ENCODE assay signal across 1 cellular context in the genomic region with DNA sequence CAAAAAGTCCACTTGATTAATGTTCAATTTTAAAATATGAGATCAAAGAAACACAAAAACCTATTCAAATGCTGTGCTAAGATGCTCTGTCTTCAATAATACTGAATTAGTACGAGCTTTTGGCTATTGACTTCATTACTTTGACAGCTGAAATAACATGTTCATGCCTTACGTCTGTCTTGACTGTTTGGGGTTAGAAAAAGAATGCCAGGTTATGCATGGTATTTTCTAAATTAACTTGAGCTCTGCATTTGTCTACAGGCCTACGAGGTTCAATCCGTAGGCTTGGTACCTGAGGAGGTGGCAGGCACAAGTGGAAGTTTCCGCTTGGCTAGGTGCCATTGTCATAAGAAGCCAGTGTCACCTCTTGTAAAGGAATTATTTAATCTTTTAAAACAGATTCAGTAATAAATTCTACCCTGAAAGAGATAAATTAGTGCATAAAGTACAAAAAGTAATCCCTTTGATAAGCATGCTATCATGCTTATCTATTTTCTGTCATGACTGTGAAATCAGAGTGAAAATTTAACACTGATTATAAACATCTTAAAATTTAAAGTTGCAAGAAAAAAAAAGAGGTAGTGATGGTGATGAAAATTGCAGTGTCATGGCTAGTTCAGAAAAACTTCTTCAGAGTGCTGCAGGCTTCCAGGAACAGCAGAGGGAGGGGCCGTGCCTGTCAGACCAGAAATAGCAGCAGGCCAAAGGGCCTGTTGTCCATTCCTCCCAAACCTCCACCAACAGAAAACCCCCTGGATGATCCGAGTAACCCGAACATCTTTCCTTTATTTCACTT.
TF ChIP-seq lines count a peak whose summit lies in the region.

No MANE protein-coding gene starts in this region.

TF ChIP-seq in K562, 482 proteins besides CTCF, POLR2A, EP300 and RAD21 (continued from another document and continues in another):
- TF ChIP-seq, protein P1, sequence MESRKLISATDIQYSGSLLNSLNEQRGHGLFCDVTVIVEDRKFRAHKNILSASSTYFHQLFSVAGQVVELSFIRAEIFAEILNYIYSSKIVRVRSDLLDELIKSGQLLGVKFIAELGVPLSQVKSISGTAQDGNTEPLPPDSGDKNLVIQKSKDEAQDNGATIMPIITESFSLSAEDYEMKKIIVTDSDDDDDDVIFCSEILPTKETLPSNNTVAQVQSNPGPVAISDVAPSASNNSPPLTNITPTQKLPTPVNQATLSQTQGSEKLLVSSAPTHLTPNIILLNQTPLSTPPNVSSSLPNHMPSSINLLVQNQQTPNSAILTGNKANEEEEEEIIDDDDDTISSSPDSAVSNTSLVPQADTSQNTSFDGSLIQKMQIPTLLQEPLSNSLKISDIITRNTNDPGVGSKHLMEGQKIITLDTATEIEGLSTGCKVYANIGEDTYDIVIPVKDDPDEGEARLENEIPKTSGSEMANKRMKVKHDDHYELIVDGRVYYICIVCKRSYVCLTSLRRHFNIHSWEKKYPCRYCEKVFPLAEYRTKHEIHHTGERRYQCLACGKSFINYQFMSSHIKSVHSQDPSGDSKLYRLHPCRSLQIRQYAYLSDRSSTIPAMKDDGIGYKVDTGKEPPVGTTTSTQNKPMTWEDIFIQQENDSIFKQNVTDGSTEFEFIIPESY (CRISPR knock-in tag; IDR thresholded peaks at IDR 0.05): no peak
- no peak for TF ChIP-seq CHCHD3 (CRISPR knock-in tag; IDR thresholded peaks at IDR 0.05)
- no peak for TF ChIP-seq BCOR (IDR thresholded peaks at IDR 0.05)
- peak; percentile 22; the same call in 1 of the 2 replicates for TF ChIP-seq ELF1 (tag; IDR thresholded peaks at IDR 0.05)
- no peak for TF ChIP-seq POLR2B (IDR thresholded peaks at IDR 0.05; ENCODE audit: low read depth, partially characterized antibody)
- TF ChIP-seq JUNB (CRISPR knock-in tag; conservative IDR thresholded peaks at IDR 0.05): no peak
- peak; percentile 46; the same call in 1 of the 2 replicates for TF ChIP-seq JUND (IDR thresholded peaks at IDR 0.05; ENCODE audit: borderline replicate concordance, low read depth, low read length)
- no peak; the same call in 2 of the 3 replicates for TF ChIP-seq JUND (tag; IDR thresholded peaks at IDR 0.05; ENCODE audit: borderline replicate concordance, low read depth, low read length)
- TF ChIP-seq XRCC3 (IDR thresholded peaks at IDR 0.05): no peak
- no peak for TF ChIP-seq NR3C1 (CRISPR knock-in tag; IDR thresholded peaks at IDR 0.05)
- TF ChIP-seq HNRNPLL (IDR thresholded peaks at IDR 0.05; ENCODE audit: low read depth, low read length, poor library complexity, severe bottlenecking): no peak
- TF ChIP-seq, protein P2, sequence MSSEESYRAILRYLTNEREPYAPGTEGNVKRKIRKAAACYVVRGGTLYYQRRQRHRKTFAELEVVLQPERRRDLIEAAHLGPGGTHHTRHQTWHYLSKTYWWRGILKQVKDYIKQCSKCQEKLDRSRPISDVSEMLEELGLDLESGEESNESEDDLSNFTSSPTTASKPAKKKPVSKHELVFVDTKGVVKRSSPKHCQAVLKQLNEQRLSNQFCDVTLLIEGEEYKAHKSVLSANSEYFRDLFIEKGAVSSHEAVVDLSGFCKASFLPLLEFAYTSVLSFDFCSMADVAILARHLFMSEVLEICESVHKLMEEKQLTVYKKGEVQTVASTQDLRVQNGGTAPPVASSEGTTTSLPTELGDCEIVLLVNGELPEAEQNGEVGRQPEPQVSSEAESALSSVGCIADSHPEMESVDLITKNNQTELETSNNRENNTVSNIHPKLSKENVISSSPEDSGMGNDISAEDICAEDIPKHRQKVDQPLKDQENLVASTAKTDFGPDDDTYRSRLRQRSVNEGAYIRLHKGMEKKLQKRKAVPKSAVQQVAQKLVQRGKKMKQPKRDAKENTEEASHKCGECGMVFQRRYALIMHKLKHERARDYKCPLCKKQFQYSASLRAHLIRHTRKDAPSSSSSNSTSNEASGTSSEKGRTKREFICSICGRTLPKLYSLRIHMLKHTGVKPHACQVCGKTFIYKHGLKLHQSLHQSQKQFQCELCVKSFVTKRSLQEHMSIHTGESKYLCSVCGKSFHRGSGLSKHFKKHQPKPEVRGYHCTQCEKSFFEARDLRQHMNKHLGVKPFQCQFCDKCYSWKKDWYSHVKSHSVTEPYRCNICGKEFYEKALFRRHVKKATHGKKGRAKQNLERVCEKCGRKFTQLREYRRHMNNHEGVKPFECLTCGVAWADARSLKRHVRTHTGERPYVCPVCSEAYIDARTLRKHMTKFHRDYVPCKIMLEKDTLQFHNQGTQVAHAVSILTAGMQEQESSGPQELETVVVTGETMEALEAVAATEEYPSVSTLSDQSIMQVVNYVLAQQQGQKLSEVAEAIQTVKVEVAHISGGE (CRISPR knock-in tag; IDR thresholded peaks at IDR 0.05): no peak
- no peak for TF ChIP-seq RBM17 (IDR thresholded peaks at IDR 0.05; ENCODE audit: borderline replicate concordance, low read depth, low read length)
- no peak for TF ChIP-seq CTBP1 (IDR thresholded peaks at IDR 0.05; ENCODE audit: borderline replicate concordance)
- no peak for TF ChIP-seq NRF1 (conservative IDR thresholded peaks at IDR 0.05 in 1 of 2, IDR thresholded peaks at IDR 0.05 in 1 of 2)
- TF ChIP-seq, protein P3, sequence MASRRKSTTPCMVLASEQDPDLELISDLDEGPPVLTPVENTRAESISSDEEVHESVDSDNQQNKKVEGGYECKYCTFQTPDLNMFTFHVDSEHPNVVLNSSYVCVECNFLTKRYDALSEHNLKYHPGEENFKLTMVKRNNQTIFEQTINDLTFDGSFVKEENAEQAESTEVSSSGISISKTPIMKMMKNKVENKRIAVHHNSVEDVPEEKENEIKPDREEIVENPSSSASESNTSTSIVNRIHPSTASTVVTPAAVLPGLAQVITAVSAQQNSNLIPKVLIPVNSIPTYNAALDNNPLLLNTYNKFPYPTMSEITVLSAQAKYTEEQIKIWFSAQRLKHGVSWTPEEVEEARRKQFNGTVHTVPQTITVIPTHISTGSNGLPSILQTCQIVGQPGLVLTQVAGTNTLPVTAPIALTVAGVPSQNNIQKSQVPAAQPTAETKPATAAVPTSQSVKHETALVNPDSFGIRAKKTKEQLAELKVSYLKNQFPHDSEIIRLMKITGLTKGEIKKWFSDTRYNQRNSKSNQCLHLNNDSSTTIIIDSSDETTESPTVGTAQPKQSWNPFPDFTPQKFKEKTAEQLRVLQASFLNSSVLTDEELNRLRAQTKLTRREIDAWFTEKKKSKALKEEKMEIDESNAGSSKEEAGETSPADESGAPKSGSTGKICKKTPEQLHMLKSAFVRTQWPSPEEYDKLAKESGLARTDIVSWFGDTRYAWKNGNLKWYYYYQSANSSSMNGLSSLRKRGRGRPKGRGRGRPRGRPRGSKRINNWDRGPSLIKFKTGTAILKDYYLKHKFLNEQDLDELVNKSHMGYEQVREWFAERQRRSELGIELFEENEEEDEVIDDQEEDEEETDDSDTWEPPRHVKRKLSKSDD (conservative IDR thresholded peaks at IDR 0.05; ENCODE audit: low read length): no peak
- no peak for TF ChIP-seq TCF7 (IDR thresholded peaks at IDR 0.05; ENCODE audit: borderline replicate concordance)
- TF ChIP-seq YY1 (IDR thresholded peaks at IDR 0.05; ENCODE audit: borderline replicate concordance in 1 of 3, control insufficient read depth in 1 of 3, extremely low read depth in 1 of 3, insufficient read depth in 3 of 3, insufficient read length in 1 of 3, insufficient replicate concordance in 2 of 3, low read depth in 1 of 3, low read length in 2 of 3): no peak
- TF ChIP-seq ZNF696 (CRISPR knock-in tag; conservative IDR thresholded peaks at IDR 0.05): no peak
- TF ChIP-seq HDAC3 (IDR thresholded peaks at IDR 0.05; ENCODE audit: borderline replicate concordance, partially characterized antibody): no peak
- TF ChIP-seq ZNF263 (CRISPR knock-in tag; IDR thresholded peaks at IDR 0.05; ENCODE audit: borderline replicate concordance): no peak
- no peak for TF ChIP-seq ESRRA (IDR thresholded peaks at IDR 0.05; ENCODE audit: borderline replicate concordance, low read depth)
- no peak for TF ChIP-seq ZNF551 (CRISPR knock-in tag; IDR thresholded peaks at IDR 0.05)
- no peak for TF ChIP-seq ETV1 (tag; conservative IDR thresholded peaks at IDR 0.05; ENCODE audit: low read depth)
- no peak for TF ChIP-seq ZNF778 (CRISPR knock-in tag; IDR thresholded peaks at IDR 0.05)
- no peak for TF ChIP-seq HDAC1 (IDR thresholded peaks at IDR 0.05)
- TF ChIP-seq, protein P4, sequence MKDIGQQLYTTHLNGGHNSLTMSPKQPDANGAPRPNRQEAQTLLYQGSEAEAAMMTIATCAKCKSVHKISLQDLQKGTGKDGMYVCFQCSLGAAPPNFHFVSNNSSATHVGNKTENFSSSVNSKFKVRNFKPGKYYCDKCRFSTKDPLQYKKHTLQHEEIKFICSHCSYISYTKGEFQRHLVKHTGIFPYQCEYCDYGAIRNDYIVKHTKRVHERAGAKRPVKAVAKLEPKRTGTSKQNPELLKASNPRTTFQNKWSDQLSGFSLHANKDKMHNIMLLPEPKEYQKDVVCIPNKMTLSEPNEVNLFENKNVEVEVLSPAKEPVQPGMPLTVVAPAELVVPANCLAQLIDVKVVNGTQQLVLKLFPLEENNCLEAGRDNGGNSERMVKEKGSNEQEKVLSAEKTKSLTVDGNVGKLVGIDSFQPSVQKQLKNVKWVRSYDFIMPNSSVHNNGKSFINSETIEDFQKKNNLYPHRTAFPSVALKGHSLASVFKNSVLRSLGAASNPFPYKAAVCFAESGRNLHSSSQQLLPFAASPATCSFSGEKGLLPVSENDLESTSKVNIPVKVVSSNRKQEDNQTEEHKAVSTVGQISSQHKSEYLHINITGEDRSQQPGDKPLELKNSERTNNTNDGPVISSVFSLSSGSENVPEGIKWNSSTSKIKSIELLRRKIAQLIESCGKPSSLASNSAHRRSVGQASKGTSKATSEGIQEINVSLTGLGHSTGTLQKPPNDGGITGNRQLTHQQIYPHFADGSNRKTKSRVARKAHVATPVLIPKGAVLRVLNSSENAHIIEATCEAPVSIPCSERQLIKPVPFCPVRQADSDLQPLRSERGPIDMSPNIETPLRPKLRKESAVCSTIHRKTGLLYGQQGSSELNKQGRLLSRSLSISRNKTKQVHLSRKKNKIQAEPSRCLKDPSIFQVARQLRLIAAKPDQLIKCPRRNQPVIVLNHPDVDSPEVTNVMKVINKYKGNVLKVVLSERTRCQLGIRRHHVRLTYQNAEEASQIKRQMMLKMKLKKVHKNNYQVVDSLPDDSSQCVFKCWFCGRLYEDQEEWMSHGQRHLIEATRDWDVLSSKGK (CRISPR knock-in tag; IDR thresholded peaks at IDR 0.05): no peak
- TF ChIP-seq SNRNP70 (optimal IDR thresholded peaks at IDR 0.05; ENCODE audit: low read depth, low read length): no peak
- TF ChIP-seq HMGN3 (IDR thresholded peaks at IDR 0.05; ENCODE audit: borderline replicate concordance, extremely low read depth, insufficient read length, low read depth, low read length): no peak
- no peak for TF ChIP-seq ZNF347 (CRISPR knock-in tag; IDR thresholded peaks at IDR 0.05; ENCODE audit: low read depth)
- TF ChIP-seq NFYB (IDR thresholded peaks at IDR 0.05; ENCODE audit: extremely low read depth, insufficient read length): no peak
- no peak for TF ChIP-seq NR2F6 (CRISPR knock-in tag; IDR thresholded peaks at IDR 0.05)
- TF ChIP-seq NELFE (IDR thresholded peaks at IDR 0.05; ENCODE audit: insufficient read depth, insufficient read length): no peak
- TF ChIP-seq SRSF9 (IDR thresholded peaks at IDR 0.05; ENCODE audit: borderline replicate concordance, low read depth, low read length): no peak
- no peak for TF ChIP-seq KHSRP (IDR thresholded peaks at IDR 0.05)
- no peak for TF ChIP-seq ZNF274 (IDR thresholded peaks at IDR 0.05; ENCODE audit: borderline replicate concordance, low read depth, low read length)
- TF ChIP-seq ZNF133 (CRISPR knock-in tag; IDR thresholded peaks at IDR 0.05): no peak
- TF ChIP-seq PURB (CRISPR knock-in tag; IDR thresholded peaks at IDR 0.05; ENCODE audit: low read depth): no peak
- TF ChIP-seq ZNF41 (CRISPR knock-in tag; conservative IDR thresholded peaks at IDR 0.05): no peak
- no peak for TF ChIP-seq RBM15 (IDR thresholded peaks at IDR 0.05; ENCODE audit: insufficient read depth, low read length)
- TF ChIP-seq TEAD4 (IDR thresholded peaks at IDR 0.05; ENCODE audit: low read length): peak; percentile 6; the same call in 1 of the 2 replicates
- TF ChIP-seq TEAD4 (CRISPR knock-in tag; IDR thresholded peaks at IDR 0.05; ENCODE audit: borderline replicate concordance): no peak
- no peak for TF ChIP-seq ZNF77 (CRISPR knock-in tag; IDR thresholded peaks at IDR 0.05)
- TF ChIP-seq, protein P5, sequence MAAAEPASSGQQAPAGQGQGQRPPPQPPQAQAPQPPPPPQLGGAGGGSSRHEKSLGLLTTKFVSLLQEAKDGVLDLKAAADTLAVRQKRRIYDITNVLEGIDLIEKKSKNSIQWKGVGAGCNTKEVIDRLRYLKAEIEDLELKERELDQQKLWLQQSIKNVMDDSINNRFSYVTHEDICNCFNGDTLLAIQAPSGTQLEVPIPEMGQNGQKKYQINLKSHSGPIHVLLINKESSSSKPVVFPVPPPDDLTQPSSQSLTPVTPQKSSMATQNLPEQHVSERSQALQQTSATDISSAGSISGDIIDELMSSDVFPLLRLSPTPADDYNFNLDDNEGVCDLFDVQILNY (CRISPR knock-in tag; IDR thresholded peaks at IDR 0.05): no peak
- TF ChIP-seq SIRT6 (IDR thresholded peaks at IDR 0.05; ENCODE audit: low read depth, low read length): no peak
- TF ChIP-seq, protein P6, sequence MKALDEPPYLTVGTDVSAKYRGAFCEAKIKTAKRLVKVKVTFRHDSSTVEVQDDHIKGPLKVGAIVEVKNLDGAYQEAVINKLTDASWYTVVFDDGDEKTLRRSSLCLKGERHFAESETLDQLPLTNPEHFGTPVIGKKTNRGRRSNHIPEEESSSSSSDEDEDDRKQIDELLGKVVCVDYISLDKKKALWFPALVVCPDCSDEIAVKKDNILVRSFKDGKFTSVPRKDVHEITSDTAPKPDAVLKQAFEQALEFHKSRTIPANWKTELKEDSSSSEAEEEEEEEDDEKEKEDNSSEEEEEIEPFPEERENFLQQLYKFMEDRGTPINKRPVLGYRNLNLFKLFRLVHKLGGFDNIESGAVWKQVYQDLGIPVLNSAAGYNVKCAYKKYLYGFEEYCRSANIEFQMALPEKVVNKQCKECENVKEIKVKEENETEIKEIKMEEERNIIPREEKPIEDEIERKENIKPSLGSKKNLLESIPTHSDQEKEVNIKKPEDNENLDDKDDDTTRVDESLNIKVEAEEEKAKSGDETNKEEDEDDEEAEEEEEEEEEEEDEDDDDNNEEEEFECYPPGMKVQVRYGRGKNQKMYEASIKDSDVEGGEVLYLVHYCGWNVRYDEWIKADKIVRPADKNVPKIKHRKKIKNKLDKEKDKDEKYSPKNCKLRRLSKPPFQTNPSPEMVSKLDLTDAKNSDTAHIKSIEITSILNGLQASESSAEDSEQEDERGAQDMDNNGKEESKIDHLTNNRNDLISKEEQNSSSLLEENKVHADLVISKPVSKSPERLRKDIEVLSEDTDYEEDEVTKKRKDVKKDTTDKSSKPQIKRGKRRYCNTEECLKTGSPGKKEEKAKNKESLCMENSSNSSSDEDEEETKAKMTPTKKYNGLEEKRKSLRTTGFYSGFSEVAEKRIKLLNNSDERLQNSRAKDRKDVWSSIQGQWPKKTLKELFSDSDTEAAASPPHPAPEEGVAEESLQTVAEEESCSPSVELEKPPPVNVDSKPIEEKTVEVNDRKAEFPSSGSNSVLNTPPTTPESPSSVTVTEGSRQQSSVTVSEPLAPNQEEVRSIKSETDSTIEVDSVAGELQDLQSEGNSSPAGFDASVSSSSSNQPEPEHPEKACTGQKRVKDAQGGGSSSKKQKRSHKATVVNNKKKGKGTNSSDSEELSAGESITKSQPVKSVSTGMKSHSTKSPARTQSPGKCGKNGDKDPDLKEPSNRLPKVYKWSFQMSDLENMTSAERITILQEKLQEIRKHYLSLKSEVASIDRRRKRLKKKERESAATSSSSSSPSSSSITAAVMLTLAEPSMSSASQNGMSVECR (CRISPR knock-in tag; IDR thresholded peaks at IDR 0.05): no peak
- TF ChIP-seq PHB2 (IDR thresholded peaks at IDR 0.05; ENCODE audit: low read depth): no peak
